21 cellular contexts compared by ENCODE assay signal in genomic region chr12:112456029-112456428, GRCh38. TPM values are rescaled to one million over a fixed set of nuclear protein-coding genes. Genes with fewer than 3 reads are reported as not detected.
A peak's percentile ranks its signal among the peaks of the same experiment; 100 is the strongest.
DNase-seq lines count a peak whose midpoint lies in the region; ATAC-seq and TF ChIP-seq lines count a peak whose summit lies in the region.
"Had no signal": no experiment of that assay in that cellular context is flagged by ENCODE, and none has a peak within 500 bp of the region (broad histone marks: within the 10 kb centered on the region; RNA-seq: fewer than 3 reads in every experiment).

No MANE protein-coding gene starts in this region.

- H3K4me3 ChIP-seq in HCT116 (replicated peaks in 1 of 2; ENCODE audit: low read depth in 1 of 2, low read length in 2 of 2) (no peak overlapping the region), dorsolateral prefrontal cortex (peak overlapping the region in 34 of 59 donors; percentile 0 to 58 (median 28))
- H3K4me3 ChIP-seq: GM12878, SJSA1 had no signal

- no peak overlapping the region for H3K4me2 ChIP-seq in HCT116 (ENCODE audit: low read length)

- peaks cover 28 to 41% of the 10 kb centered on the region in 2 experiments for H3K36me3 ChIP-seq in HCT116 (ENCODE audit: control insufficient read depth in 1 of 2, insufficient read depth in 2 of 2, low read length in 2 of 2)

- POLR2A ChIA-PET in HCT116 (lab: Charles Lee) = no interaction called here

- intact Hi-C loops in HCT116 (cut with micrococcal nuclease) (no loop called here), dorsolateral prefrontal cortex (cut with DNase I) (loop anchor here (2.0 to 10.0 kb wide), 2 partner anchors 33 to 589 kb away; no protein-coding TSS in a partner anchor)

- TF ChIP-seq CTCF in HCT116 (IDR thresholded peaks at IDR 0.05 in 2 of 3, conservative IDR thresholded peaks at IDR 0.05 in 1 of 3; ENCODE audit: borderline replicate concordance in 1 of 3, insufficient read depth in 1 of 3, low read depth in 2 of 3, low read length in 2 of 3) (no peak), dorsolateral prefrontal cortex (IDR thresholded peaks at IDR 0.05 in 54 of 56, conservative IDR thresholded peaks at IDR 0.05 in 2 of 56; ENCODE audit: low read depth in 1 of 56, partially characterized antibody in 56 of 56) (peak in 2 of 56 donors; percentile 22 to 23)

- no peak for TF ChIP-seq POLR2A in HCT116 (IDR thresholded peaks at IDR 0.05; ENCODE audit: borderline replicate concordance, extremely low read depth, insufficient read depth, insufficient read length)

- RAD21 ChIA-PET in HCT116 (lab: Charles Lee; ENCODE audit: low non-redundant PET in 1 of 2, low total read pairs in 2 of 2, uncharacterized antibody in 2 of 2, unreplicated experiment in 2 of 2) = interaction anchor here in 1 of 2 experiments (0.7 kb wide), 1 partner anchor 379 kb away, joined by 3 read pairs; no protein-coding TSS in a partner anchor

- H3K27ac ChIP-seq in HCT116 (ENCODE audit: low read depth, low read length) (no peak overlapping the region), dorsolateral prefrontal cortex (peak overlapping the region in 33 of 59 donors; percentile 5 to 76 (median 37))
- H3K27ac ChIP-seq: SJSA1 had no signal

- peaks cover 10% of the 10 kb centered on the region; the same call in 1 of the 2 replicates for H3K79me2 ChIP-seq in HCT116 (ENCODE audit: insufficient read depth, low read length)

- BruUV-seq in HCT116 (replicated peaks; lab: Mats Ljungman, UMichigan) = TSS peak; percentile 18

- CTCF ChIA-PET in HCT116 (lab: Charles Lee) = no interaction called here

- no peak for ATAC-seq in HCT116
- ATAC-seq: GM12878, Right ventricle myocardium inferior had no signal

- DNase-seq in HCT116 (ENCODE audit: low read depth, low spot score) (no peak), dorsolateral prefrontal cortex (peak in 2 of 10 donors; percentile 24 to 31), inferior parietal cortex (ENCODE audit: extremely low spot score) (peak; percentile 65), superior temporal gyrus (ENCODE audit: extremely low spot score) (peak; percentile 84), NCI-H2196 (lab: John Stamatoyannopoulos, UW; ENCODE audit: unreplicated experiment) (no peak), NCI-H2107 treated with DMSO at 0.1 percent for 48 hours (lab: John Stamatoyannopoulos, UW; ENCODE audit: unreplicated experiment) (no peak), NCI-H1436 (lab: John Stamatoyannopoulos, UW) (no peak)
- DNase-seq: Caco-2; CD4-positive, alpha-beta T cell; DMS 273 treated with DMSO at 0.1 percent for 48 hours; DMS79 treated with DMSO at 0.1 percent for 48 hours; H9; MV-4-11; NCI-H1105 treated with DMSO at 0.1 percent for 48 hours; NCI-H1694; NCI-H2081 treated with DMSO at 0.1 percent for 48 hours; NCI-H446 treated with DMSO at 0.1 percent for 48 hours; NCI-H526 treated with DMSO at 0.1 percent for 48 hours had no signal

- H3K9ac ChIP-seq in HCT116 (ENCODE audit: low read length) = no peak overlapping the region

- no peaks in the 10 kb centered on the region for H3K4me1 ChIP-seq in HCT116 (ENCODE audit: control insufficient read depth in 1 of 2, insufficient read depth in 2 of 2, low read length in 2 of 2)
- H3K4me1 ChIP-seq: Caco-2, SJSA1 had no signal

- H3K9me2 ChIP-seq in HCT116 (ENCODE audit: insufficient read depth) = no peaks in the 10 kb centered on the region

- no peak for TF ChIP-seq RAD21 in HCT116 (IDR thresholded peaks at IDR 0.05; ENCODE audit: low read depth)

- H3K27me3 ChIP-seq in HCT116 (ENCODE audit: insufficient read depth, low read length) (no peaks in the 10 kb centered on the region), dorsolateral prefrontal cortex (no peaks in the 10 kb centered on the region)
- H3K27me3 ChIP-seq: SJSA1 had no signal

- no peaks in the 10 kb centered on the region for H4K20me1 ChIP-seq in HCT116 (ENCODE audit: insufficient read depth)

- no peaks in the 10 kb centered on the region for H3K9me3 ChIP-seq in HCT116 (ENCODE audit: control insufficient read depth in 1 of 2, insufficient read depth in 1 of 2, low read depth in 1 of 2, low read length in 2 of 2)
- H3K9me3 ChIP-seq: Caco-2, SJSA1 had no signal

- no peak overlapping the region for H2AFZ ChIP-seq in HCT116 (ENCODE audit: low read depth, low read length, poor library complexity, severe bottlenecking)

TF ChIP-seq in HCT116, 20 proteins besides CTCF, POLR2A, EP300 and RAD21:
- TF ChIP-seq ZFX (IDR thresholded peaks at IDR 0.05) (no peak), SIN3A (IDR thresholded peaks at IDR 0.05; ENCODE audit: low read depth) (no peak), CEBPB (IDR thresholded peaks at IDR 0.05; ENCODE audit: low read depth) (no peak), POLR2AphosphoS5 (IDR thresholded peaks at IDR 0.05; ENCODE audit: low read depth, low read length) (no peak), MAX (IDR thresholded peaks at IDR 0.05) (no peak), SRF (IDR thresholded peaks at IDR 0.05; ENCODE audit: low read depth) (no peak)

RNA-seq across cellular contexts. Expression of gene PTPN11, which starts 37.3 kb away (rescaled TPM):
- total RNA-seq in HCT116 (2021; ENCODE audit: unreplicated experiment) = 181 TPM
- 62.7 and 66.9 TPM in 2 replicates for polyA plus RNA-seq in HCT116 (2012)
- total RNA-seq in dorsolateral prefrontal cortex = 100 to 1,000 TPM; 141 to 247 (median 187) TPM

RNA-seq across cellular contexts. Expression of gene RPL6, which starts 46.6 kb away (rescaled TPM):
- total RNA-seq in HCT116 (2021; ENCODE audit: unreplicated experiment) (1,845 TPM), dorsolateral prefrontal cortex (100 to 1,000 TPM; 346 to 633 (median 442) TPM)
- 1,324 and 1,653 TPM in 2 replicates for polyA plus RNA-seq in HCT116 (2012)

Comparison
In these comparisons a context has a peak if more than half of its experiments do, and no peak if none do; other contexts are left out.
1. DNase-seq: peak in inferior parietal cortex (single experiment) and superior temporal gyrus (single experiment); none in HCT116 (single experiment), NCI-H2196 (single experiment), NCI-H2107 treated with DMSO at 0.1 percent for 48 hours (single experiment) and NCI-H1436 (single experiment).
2. H3K4me3 ChIP-seq: peak in dorsolateral prefrontal cortex (34 of 59); none in HCT116 (0 of 2).